In the genomic region with DNA sequence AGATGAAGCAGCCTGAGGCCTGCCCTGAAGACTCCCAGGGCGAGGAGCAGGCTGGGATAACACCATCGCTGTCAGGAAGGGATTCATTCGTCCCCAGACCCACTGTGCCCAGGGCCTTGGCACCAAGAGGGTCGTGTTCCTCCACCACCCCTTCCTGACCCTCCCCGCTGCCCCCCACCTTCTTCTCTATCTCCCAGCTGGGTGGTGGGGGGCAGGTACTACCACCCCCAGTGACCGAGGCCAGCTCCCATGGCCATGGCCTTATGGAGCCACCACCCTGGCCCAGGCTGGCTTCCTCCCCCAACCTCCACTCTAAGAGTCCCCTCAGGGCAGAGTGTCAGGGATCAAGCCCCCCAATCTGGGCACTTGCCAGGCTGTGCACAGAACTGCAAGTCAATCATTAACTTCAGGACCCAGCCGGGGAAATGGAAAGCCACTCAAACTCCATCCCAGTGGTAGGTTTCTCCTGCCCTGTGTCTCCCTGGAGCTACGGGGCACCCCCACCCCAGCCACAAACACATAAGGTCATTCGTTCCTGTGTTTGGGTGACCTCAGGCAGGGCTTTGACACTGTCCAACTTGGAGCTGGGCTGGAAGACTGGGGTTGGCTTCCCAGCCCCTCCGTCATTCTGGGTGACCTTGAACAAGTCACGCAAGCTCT, we compare ENCODE assay signal across 1 cellular context.
A peak's percentile ranks its signal among the peaks of the same experiment; 100 is the strongest.
TF ChIP-seq lines count a peak whose summit lies in the region.

No MANE protein-coding gene starts in this region.

TF ChIP-seq in HepG2, 621 proteins besides CTCF, POLR2A, EP300 and RAD21 (continued from another document):
- TF ChIP-seq, protein P1, sequence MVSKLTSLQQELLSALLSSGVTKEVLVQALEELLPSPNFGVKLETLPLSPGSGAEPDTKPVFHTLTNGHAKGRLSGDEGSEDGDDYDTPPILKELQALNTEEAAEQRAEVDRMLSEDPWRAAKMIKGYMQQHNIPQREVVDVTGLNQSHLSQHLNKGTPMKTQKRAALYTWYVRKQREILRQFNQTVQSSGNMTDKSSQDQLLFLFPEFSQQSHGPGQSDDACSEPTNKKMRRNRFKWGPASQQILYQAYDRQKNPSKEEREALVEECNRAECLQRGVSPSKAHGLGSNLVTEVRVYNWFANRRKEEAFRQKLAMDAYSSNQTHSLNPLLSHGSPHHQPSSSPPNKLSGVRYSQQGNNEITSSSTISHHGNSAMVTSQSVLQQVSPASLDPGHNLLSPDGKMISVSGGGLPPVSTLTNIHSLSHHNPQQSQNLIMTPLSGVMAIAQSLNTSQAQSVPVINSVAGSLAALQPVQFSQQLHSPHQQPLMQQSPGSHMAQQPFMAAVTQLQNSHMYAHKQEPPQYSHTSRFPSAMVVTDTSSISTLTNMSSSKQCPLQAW (CRISPR knock-in tag; IDR thresholded peaks at IDR 0.05), result peak; percentile 82
